Comparison of ENCODE assay signal across 8 cellular contexts in the genomic region with DNA sequence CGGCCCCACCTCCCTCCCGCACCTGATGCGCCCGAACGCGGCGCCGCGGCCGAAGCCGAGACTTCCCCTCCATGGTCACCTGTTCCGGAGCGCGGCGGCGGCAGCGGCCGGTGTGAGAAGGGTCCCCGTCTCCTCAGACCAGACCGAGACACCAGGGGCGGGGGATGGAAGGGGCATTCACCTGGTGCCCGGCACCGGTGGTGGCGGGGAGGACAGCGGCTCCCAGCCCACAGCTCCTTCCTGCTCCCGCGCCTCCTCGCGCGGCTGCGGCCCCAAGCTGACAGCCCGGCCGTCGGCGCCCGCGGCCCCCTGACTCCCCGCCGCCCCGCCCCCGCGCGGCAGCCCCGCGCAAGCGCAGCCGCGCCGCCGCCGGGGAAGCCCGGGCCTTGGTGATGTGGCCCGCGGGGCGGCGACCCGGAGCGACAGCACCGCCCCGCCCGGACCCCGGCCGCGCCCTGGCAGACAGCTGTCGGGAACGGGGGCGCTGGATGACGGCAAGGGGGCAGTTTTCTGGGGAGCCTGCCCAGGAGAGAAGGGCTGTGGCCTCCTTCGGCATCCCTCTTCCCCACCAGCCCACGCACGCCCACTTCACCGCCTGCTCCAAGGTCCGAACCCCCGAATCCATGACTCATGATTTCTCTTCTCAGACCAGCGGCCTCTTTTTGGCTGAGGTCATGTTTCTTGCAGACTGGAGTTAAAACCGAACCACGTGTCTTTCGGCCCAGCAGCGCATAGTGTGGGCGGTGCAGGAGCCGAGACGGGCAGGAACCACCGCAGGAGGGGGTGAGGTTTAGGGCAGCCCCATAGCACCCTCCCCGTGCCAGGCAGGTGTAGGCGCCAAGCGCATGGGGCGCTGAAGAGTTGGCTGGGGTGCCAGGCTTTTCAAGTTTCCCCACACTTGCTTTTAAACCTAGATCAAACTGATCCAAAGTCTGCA. TPM values are rescaled to one million over a fixed set of nuclear protein-coding genes. Genes with fewer than 3 reads are reported as not detected.
DNase-seq lines count a peak whose midpoint lies in the region; ATAC-seq and TF ChIP-seq lines count a peak whose summit lies in the region.

A gene with protein sequence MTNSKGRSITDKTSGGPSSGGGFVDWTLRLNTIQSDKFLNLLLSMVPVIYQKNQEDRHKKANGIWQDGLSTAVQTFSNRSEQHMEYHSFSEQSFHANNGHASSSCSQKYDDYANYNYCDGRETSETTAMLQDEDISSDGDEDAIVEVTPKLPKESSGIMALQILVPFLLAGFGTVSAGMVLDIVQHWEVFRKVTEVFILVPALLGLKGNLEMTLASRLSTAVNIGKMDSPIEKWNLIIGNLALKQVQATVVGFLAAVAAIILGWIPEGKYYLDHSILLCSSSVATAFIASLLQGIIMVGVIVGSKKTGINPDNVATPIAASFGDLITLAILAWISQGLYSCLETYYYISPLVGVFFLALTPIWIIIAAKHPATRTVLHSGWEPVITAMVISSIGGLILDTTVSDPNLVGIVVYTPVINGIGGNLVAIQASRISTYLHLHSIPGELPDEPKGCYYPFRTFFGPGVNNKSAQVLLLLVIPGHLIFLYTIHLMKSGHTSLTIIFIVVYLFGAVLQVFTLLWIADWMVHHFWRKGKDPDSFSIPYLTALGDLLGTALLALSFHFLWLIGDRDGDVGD (minus strand): TSS at position 282 of the 937 bp plus-strand sequence. CDS start 29,763 bp downstream, outside the sequence.

- peak within 1 kb of the TSS; percentile 76 for H3K27ac ChIP-seq in Panc1 (ENCODE audit: low read length)

- H3K9me3 Mint-ChIP-seq in activated T-helper 1 cell treated with anti-CD3 and anti-CD28 coated beads, Interleukin-12 subunit alpha, Interleukin-12 subunit beta, Interleukin-2, Interleukin-4 antibody, amounts not matched to agents 30 ng/mL and 10 ng/mL and 1 ng/mL, durations not matched to agents 14 hours and 24 hours and 36 hours: no peaks in the 10 kb centered on the region
- no peaks in the 10 kb centered on the region for H3K9me3 Mint-ChIP-seq in natural killer cell

- peak within 1 kb of the TSS; percentile 90 for H3K4me3 Mint-ChIP-seq in activated T-helper 1 cell treated with anti-CD3 and anti-CD28 coated beads, Interleukin-12 subunit alpha, Interleukin-12 subunit beta, Interleukin-2, Interleukin-4 antibody, amounts not matched to agents 30 ng/mL and 10 ng/mL and 1 ng/mL, durations not matched to agents 14 hours and 24 hours and 36 hours
- H3K4me3 Mint-ChIP-seq in natural killer cell: peak within 1 kb of the TSS; percentile 92

- peak within 1 kb of the TSS; percentile 66 to 83 for H3K4me3 ChIP-seq in Panc1 (ENCODE audit: low read depth in 2 of 2, low read length in 2 of 2)
- peak within 1 kb of the TSS; percentile 62 for H3K4me3 ChIP-seq in fibroblast of mammary gland (ENCODE audit: control insufficient read depth, low read depth, low read length)

- peak within 1 kb of the TSS; percentile 96 for H3K27ac Mint-ChIP-seq in activated T-helper 1 cell treated with anti-CD3 and anti-CD28 coated beads, Interleukin-12 subunit alpha, Interleukin-12 subunit beta, Interleukin-2, Interleukin-4 antibody, amounts not matched to agents 30 ng/mL and 10 ng/mL and 1 ng/mL, durations not matched to agents 14 hours and 24 hours and 36 hours
- peak within 1 kb of the TSS; percentile 79 to 93 for H3K27ac Mint-ChIP-seq in natural killer cell

- DNase-seq in DMS114 treated with DMSO at 0.1 percent for 48 hours (lab: John Stamatoyannopoulos, UW; ENCODE audit: unreplicated experiment) (peak; percentile 22), GM20000 (ENCODE audit: low spot score) (peak; percentile 97), HS-5 (ENCODE audit: low read depth) (peak; percentile 76), Panc1 (ENCODE audit: low read depth, low spot score) (peak; percentile 60), fibroblast of mammary gland (ENCODE audit: low read depth) (peak; percentile 96), natural killer cell (peak; percentile 79)
- DNase-seq in activated T-helper 1 cell treated with anti-CD3 and anti-CD28 coated beads, Interleukin-12 subunit alpha, Interleukin-12 subunit beta, Interleukin-2, Interleukin-4 antibody, amounts not matched to agents 30 ng/mL and 10 ng/mL and 1 ng/mL, durations not matched to agents 14 hours and 24 hours and 36 hours (ENCODE audit: low spot score): peak; percentile 80
- DNase-seq in stimulated activated naive CD4-positive, alpha-beta T cell (lab: John Stamatoyannopoulos, UW): peak; percentile 51 to 73 (median 61)

- POLR2A ChIA-PET in Panc1 (lab: Charles Lee): interaction anchor here (0.9 kb wide), 1 partner anchor 10 kb away, joined by 3 read pairs; no protein-coding TSS in a partner anchor

- no TSS peak for BruUV-seq in Panc1 (replicated peaks; lab: Mats Ljungman, UMichigan)

- TF ChIP-seq CTCF in GM20000 (IDR thresholded peaks at IDR 0.05; ENCODE audit: extremely low read depth, missing control alignments) (no peak), Panc1 (IDR thresholded peaks at IDR 0.05) (peak; percentile 72), fibroblast of mammary gland (conservative IDR thresholded peaks at IDR 0.05; ENCODE audit: control insufficient read depth, insufficient read depth, low read depth, low read length) (no peak), natural killer cell (IDR thresholded peaks at IDR 0.05) (no peak)

- peaks cover 24% of the 10 kb centered on the region for H3K27me3 Mint-ChIP-seq in activated T-helper 1 cell treated with anti-CD3 and anti-CD28 coated beads, Interleukin-12 subunit alpha, Interleukin-12 subunit beta, Interleukin-2, Interleukin-4 antibody, amounts not matched to agents 30 ng/mL and 10 ng/mL and 1 ng/mL, durations not matched to agents 14 hours and 24 hours and 36 hours (ENCODE audit: insufficient read depth)
- H3K27me3 Mint-ChIP-seq in natural killer cell (ENCODE audit: low read depth in 2 of 2): peaks cover 19 to 27% of the 10 kb centered on the region in 2 donors

- peaks cover 4% of the 10 kb centered on the region for H3K36me3 Mint-ChIP-seq in activated T-helper 1 cell treated with anti-CD3 and anti-CD28 coated beads, Interleukin-12 subunit alpha, Interleukin-12 subunit beta, Interleukin-2, Interleukin-4 antibody, amounts not matched to agents 30 ng/mL and 10 ng/mL and 1 ng/mL, durations not matched to agents 14 hours and 24 hours and 36 hours (ENCODE audit: low read depth)
- H3K36me3 Mint-ChIP-seq in natural killer cell: no peaks in the 10 kb centered on the region

- CTCF ChIA-PET in Panc1 (lab: Charles Lee): interaction anchor here (0.6 to 0.7 kb wide), 2 partner anchors 14 to 42 kb away, joined by 3 read pairs; no protein-coding TSS in a partner anchor

- no peaks in the 10 kb centered on the region for H3K36me3 ChIP-seq in Panc1 (ENCODE audit: control insufficient read depth, insufficient read depth, low read length)

- in situ Hi-C loops in Panc1 (cut with HindIII; ENCODE audit: low pct_unique_long_range_greater_than_20kb, low sequenced_read_pairs): no loop called here

- intact Hi-C loops in Panc1 (cut with micrococcal nuclease; ENCODE audit: unreplicated experiment): no loop called here
- intact Hi-C loops in activated T-helper 1 cell treated with anti-CD3 and anti-CD28 coated beads, Interleukin-12 subunit alpha, Interleukin-12 subunit beta, Interleukin-2, Interleukin-4 antibody, amounts not matched to agents 30 ng/mL and 10 ng/mL and 1 ng/mL, durations not matched to agents 14 hours and 24 hours and 36 hours (cut with micrococcal nuclease): loop anchor here (1.0 to 5.0 kb wide), 10 partner anchors 28 to 671 kb away; partner anchors contain the start of genes CHST11, NOPCHAP1 and WASHC4
- intact Hi-C loops in natural killer cell (cut with micrococcal nuclease): loop anchor here (2.0 to 5.0 kb wide), 2 partner anchors 29 to 286 kb away; partner anchors contain the start of gene NOPCHAP1

- peak; percentile 91 for ATAC-seq in Panc1
- peak; percentile 83 to 94 (median 89) for ATAC-seq in natural killer cell

- H3K4me1 Mint-ChIP-seq in activated T-helper 1 cell treated with anti-CD3 and anti-CD28 coated beads, Interleukin-12 subunit alpha, Interleukin-12 subunit beta, Interleukin-2, Interleukin-4 antibody, amounts not matched to agents 30 ng/mL and 10 ng/mL and 1 ng/mL, durations not matched to agents 14 hours and 24 hours and 36 hours (ENCODE audit: low read depth): peaks cover 44% of the 10 kb centered on the region
- peaks cover 12 to 19% of the 10 kb centered on the region in 2 donors for H3K4me1 Mint-ChIP-seq in natural killer cell

- H3K9me3 ChIP-seq in Panc1 (ENCODE audit: control insufficient read depth, insufficient read depth, low read depth, low read length): no peaks in the 10 kb centered on the region

- H3K4me1 ChIP-seq in Panc1 (ENCODE audit: control insufficient read depth, insufficient read depth, low read length): peaks cover 28% of the 10 kb centered on the region

- no peaks in the 10 kb centered on the region for H3K27me3 ChIP-seq in Panc1 (ENCODE audit: control insufficient read depth, insufficient read depth, low read length)

RNA-seq across cellular contexts. Expression of the gene that starts here (rescaled TPM):
- total RNA-seq in Panc1 (2021; ENCODE audit: unreplicated experiment) (27.3 TPM), natural killer cell (1 to 10 TPM; 1.3 to 3.5 (median 1.7) TPM)
- polyA plus RNA-seq in Panc1 (2012; ENCODE audit: insufficient read length): 7.4 TPM
- 16.4 and 19.0 TPM in 2 replicates for total RNA-seq in activated T-helper 1 cell treated with anti-CD3 and anti-CD28 coated beads, Interleukin-12 subunit alpha, Interleukin-12 subunit beta, Interleukin-2, Interleukin-4 antibody, amounts not matched to agents 30 ng/mL and 10 ng/mL and 1 ng/mL, durations not matched to agents 14 hours and 24 hours and 36 hours

Comparison
In these comparisons a context has a peak if more than half of its experiments do, and no peak if none do; other contexts are left out.
1. Peak in every context shown above with its lines: DNase-seq, ATAC-seq, H3K4me3 ChIP-seq and H3K27ac ChIP-seq.
2. DNase-seq: peak in every context shown above with its lines; median percentile 97 in GM20000; 96 in fibroblast of mammary gland; 80 in activated T-helper 1 cell treated with anti-CD3 and anti-CD28 coated beads, Interleukin-12 subunit alpha, Interleukin-12 subunit beta, Interleukin-2, Interleukin-4 antibody, amounts not matched to agents 30 ng/mL and 10 ng/mL and 1 ng/mL, durations not matched to agents 14 hours and 24 hours and 36 hours; 79 in natural killer cell; 76 in HS-5; 61 in stimulated activated naive CD4-positive, alpha-beta T cell; 60 in Panc1; 22 in DMS114 treated with DMSO at 0.1 percent for 48 hours.